23 cellular contexts compared by ENCODE assay signal in genomic region chr10:62443866-62444265, GRCh38.
DNase-seq lines count a peak whose midpoint lies in the region; ATAC-seq, FAIRE-seq and TF ChIP-seq lines count a peak whose summit lies in the region.
"Had no signal": no experiment of that assay in that cellular context is flagged by ENCODE, and none has a peak within 500 bp of the region (broad histone marks: within the 10 kb centered on the region; RNA-seq: fewer than 3 reads in every experiment).

No MANE protein-coding gene starts in this region.

- no peak for TF ChIP-seq POLR2A in NB4 (IDR thresholded peaks at IDR 0.05; ENCODE audit: extremely low read depth, insufficient read length)

- H3K4me1 ChIP-seq in CD4-positive, CD25-positive, alpha-beta regulatory T cell (ENCODE audit: control insufficient read depth, insufficient read depth, low read length, poor library complexity, severe bottlenecking) = no peaks in the 10 kb centered on the region
- H3K4me1 ChIP-seq: HAP-1 had no signal

- no peak overlapping the region for H3K4me3 Mint-ChIP-seq in CD4-positive, CD25-positive, alpha-beta regulatory T cell
- H3K4me3 Mint-ChIP-seq: activated naive CD8-positive, alpha-beta T cell treated with anti-CD3 and anti-CD28 coated beads for 36 hours had no signal

- H3K9me3 ChIP-seq in CD4-positive, CD25-positive, alpha-beta regulatory T cell (ENCODE audit: control insufficient read depth in 2 of 2, low read length in 2 of 2) = no peaks in the 10 kb centered on the region
- H3K9me3 ChIP-seq: gastroesophageal sphincter, HAP-1, thoracic aorta had no signal

- H3K27ac Mint-ChIP-seq in CD4-positive, CD25-positive, alpha-beta regulatory T cell = peak overlapping the region in 2 of 3 donors; percentile 11 to 42
- H3K27ac Mint-ChIP-seq: activated naive CD8-positive, alpha-beta T cell treated with anti-CD3 and anti-CD28 coated beads for 36 hours had no signal

- no peaks in the 10 kb centered on the region for H3K36me3 Mint-ChIP-seq in CD4-positive, CD25-positive, alpha-beta regulatory T cell
- H3K36me3 Mint-ChIP-seq: activated naive CD8-positive, alpha-beta T cell treated with anti-CD3 and anti-CD28 coated beads for 36 hours had no signal

- peaks cover 2% of the 10 kb centered on the region for H3K27me3 ChIP-seq in CD4-positive, CD25-positive, alpha-beta regulatory T cell (ENCODE audit: control insufficient read depth, insufficient read depth, low read length)
- H3K27me3 ChIP-seq: brain microvascular endothelial cell, gastroesophageal sphincter had no signal

- H3K4me1 Mint-ChIP-seq in CD4-positive, CD25-positive, alpha-beta regulatory T cell = no peaks in the 10 kb centered on the region
- H3K4me1 Mint-ChIP-seq: activated naive CD8-positive, alpha-beta T cell treated with anti-CD3 and anti-CD28 coated beads for 36 hours had no signal

- no peaks in the 10 kb centered on the region for H3K36me3 ChIP-seq in CD4-positive, CD25-positive, alpha-beta regulatory T cell (ENCODE audit: control insufficient read depth, insufficient read depth, low read length)
- H3K36me3 ChIP-seq: brain microvascular endothelial cell, gastroesophageal sphincter, HAP-1, thoracic aorta had no signal

- H3K27ac ChIP-seq in CD4-positive, CD25-positive, alpha-beta regulatory T cell (ENCODE audit: insufficient read depth, low read length, poor library complexity, severe bottlenecking) = no peak overlapping the region
- H3K27ac ChIP-seq: brain microvascular endothelial cell, gastroesophageal sphincter, thoracic aorta had no signal

- no peak for ATAC-seq in CD4-positive, CD25-positive, alpha-beta regulatory T cell (ENCODE audit: low read depth in 2 of 2)
- ATAC-seq: gastroesophageal sphincter, left colon had no signal

- peaks cover 5% of the 10 kb centered on the region for H3K27me3 Mint-ChIP-seq in CD4-positive, CD25-positive, alpha-beta regulatory T cell

- H3K9me3 Mint-ChIP-seq in CD4-positive, CD25-positive, alpha-beta regulatory T cell = no peaks in the 10 kb centered on the region

- TF ChIP-seq CTCF in NB4 (IDR thresholded peaks at IDR 0.05; ENCODE audit: low read depth, low read length) = no peak
- TF ChIP-seq CTCF in fibroblast of pulmonary artery (IDR thresholded peaks at IDR 0.05; ENCODE audit: low read length, missing control alignments) = no peak

- no peak for FAIRE-seq in HTR-8/SVneo (lab: Jason Lieb, UNC)
- FAIRE-seq: D721Med, G401.6 had no signal

- DNase-seq in CD4-positive, CD25-positive, alpha-beta regulatory T cell = no peak
- DNase-seq in NB4 (ENCODE audit: low read depth) = peak; percentile 39
- peak; percentile 72 for DNase-seq in fibroblast of pulmonary artery (ENCODE audit: low read depth)
- DNase-seq in pulmonary artery endothelial cell (ENCODE audit: low read depth, low spot score) = peak; percentile 64
- no peak for DNase-seq in HCEC 1CT
- no peak for DNase-seq in HTR-8/SVneo (ENCODE audit: insufficient read length, low spot score)
- no peak for DNase-seq in GOT3 (lab: John Stamatoyannopoulos, UW)
- DNase-seq: activated CD4-positive, alpha-beta T cell treated with anti-CD3 and anti-CD28 coated beads for 1 hour; activated naive CD8-positive, alpha-beta T cell treated with anti-CD3 and anti-CD28 coated beads for 36 hours; brain microvascular endothelial cell; cortex of kidney; left colon; MM.1S; NCI-H187; NCI-H2227 treated with DMSO at 0.1 percent for 48 hours; NCI-H774; nucleus accumbens; stimulated activated CD4-positive, alpha-beta T cell treated with anti-CD3 and anti-CD28 coated beads, Interleukin-15, amount 100 ng/mL, for 24 hours had no signal

- H3K4me3 ChIP-seq in CD4-positive, CD25-positive, alpha-beta regulatory T cell (ENCODE audit: low read depth, low read length) = no peak overlapping the region
- H3K4me3 ChIP-seq in NB4 (ENCODE audit: low read depth, low read length) = no peak overlapping the region
- no peak overlapping the region for H3K4me3 ChIP-seq in fibroblast of pulmonary artery (replicated peaks; ENCODE audit: low read depth, low read length)
- H3K4me3 ChIP-seq: gastroesophageal sphincter, HAP-1, thoracic aorta had no signal

Comparison
In these comparisons a context has a peak if more than half of its experiments do, and no peak if none do; other contexts are left out.
1. DNase-seq: peak in NB4 (single experiment), fibroblast of pulmonary artery (single experiment) and pulmonary artery endothelial cell (single experiment); none in CD4-positive, CD25-positive, alpha-beta regulatory T cell (0 of 3), HCEC 1CT (single experiment), HTR-8/SVneo (single experiment) and GOT3 (single experiment).